17 cellular contexts compared by ENCODE assay signal in the genomic region with DNA sequence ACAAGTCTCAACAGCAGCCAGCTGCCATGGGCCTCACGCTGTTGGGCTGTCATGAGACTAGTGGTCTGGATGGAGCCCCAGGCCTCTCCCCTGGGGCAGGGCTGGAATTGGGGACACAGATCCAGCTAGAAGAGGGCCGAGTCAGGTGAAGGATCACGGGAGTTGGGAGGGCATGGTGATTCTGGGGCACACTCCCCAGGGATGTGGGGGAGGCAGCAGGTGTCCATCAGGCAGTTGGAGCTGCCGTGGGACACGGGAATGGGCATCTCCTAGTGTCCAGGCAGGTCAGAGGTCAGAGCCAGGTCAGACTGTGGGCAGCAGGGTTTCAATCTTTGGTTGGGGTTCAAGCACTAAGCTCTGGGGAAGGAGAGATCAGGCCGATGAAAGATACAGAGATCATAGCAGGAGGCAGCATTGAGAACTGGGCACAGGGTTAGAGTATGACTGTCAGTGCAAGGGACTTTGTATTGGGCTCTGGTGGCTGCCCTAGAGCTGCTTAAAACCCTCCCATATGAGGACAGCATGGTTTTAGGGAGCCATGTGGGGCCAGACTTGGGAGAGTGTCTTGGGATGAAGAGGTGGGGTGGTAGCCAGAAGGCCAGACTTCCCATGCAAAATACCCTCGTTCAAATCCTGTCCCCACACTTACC. TPM values are rescaled to one million over a fixed set of nuclear protein-coding genes. Genes with fewer than 3 reads are reported as not detected.
A peak's percentile ranks its signal among the peaks of the same experiment; 100 is the strongest.
DNase-seq lines count a peak whose midpoint lies in the region; ATAC-seq and TF ChIP-seq lines count a peak whose summit lies in the region.
"Had no signal": no experiment of that assay in that cellular context is flagged by ENCODE, and none has a peak within 500 bp of the region (broad histone marks: within the 10 kb centered on the region; RNA-seq: fewer than 3 reads in every experiment).

No MANE protein-coding gene starts in this region.

- TF ChIP-seq CTCF in brain (conservative IDR thresholded peaks at IDR 0.05), result no peak
- no peak for TF ChIP-seq CTCF in right atrium auricular region (IDR thresholded peaks at IDR 0.05)
- no peak for TF ChIP-seq CTCF in upper lobe of right lung (IDR thresholded peaks at IDR 0.05)

- H2BK15ac ChIP-seq in neuronal stem cell (ENCODE audit: low read length), result no peak overlapping the region

- DNase-seq in right atrium auricular region (ENCODE audit: low spot score), result no peak
- DNase-seq in neuronal stem cell (ENCODE audit: low spot score), result no peak
- no peak for DNase-seq in upper lobe of right lung
- no peak for DNase-seq in T-cell
- no peak for DNase-seq in GM19240 (ENCODE audit: insufficient read length, low spot score)
- no peak for DNase-seq in putamen (ENCODE audit: low spot score)
- DNase-seq: activated CD4-positive, alpha-beta T cell treated with anti-CD3 and anti-CD28 coated beads for 4 hours; DND-41; effector memory CD8-positive, alpha-beta T cell; SHP77 treated with DMSO at 0.1 percent for 48 hours; T-helper 9 cell had no signal

- H3K27me3 ChIP-seq in right atrium auricular region (no peaks in the 10 kb centered on the region), neuronal stem cell (ENCODE audit: control insufficient read depth in 3 of 3, insufficient read depth in 3 of 3, low read depth in 1 of 3, low read length in 3 of 3) (peaks cover 0 to 11% (median 0%) of the 10 kb centered on the region in 3 experiments), upper lobe of right lung (no peaks in the 10 kb centered on the region)
- H3K27me3 ChIP-seq: BLaER1 treated with 17β-estradiol and CSF1 and Interleukin-3, amounts not matched to agents 10 nM and 100 nM; cardiac muscle cell; gastroesophageal sphincter had no signal

- peak overlapping the region; percentile 75 for H2AFZ ChIP-seq in neuronal stem cell (ENCODE audit: low read length)

- no peak overlapping the region for H2AK5ac ChIP-seq in neuronal stem cell (ENCODE audit: low read depth, low read length)

- H4K91ac ChIP-seq in neuronal stem cell (ENCODE audit: low read depth, low read length, poor library complexity), result no peak overlapping the region

- H2BK12ac ChIP-seq in neuronal stem cell (ENCODE audit: low read length), result no peak overlapping the region

- POLR2A ChIA-PET in T-cell (lab: Charles Lee), result no interaction called here

- H3K27ac ChIP-seq in right atrium auricular region (peak overlapping the region; percentile 60 to 65), neuronal stem cell (replicated peaks; ENCODE audit: low read length) (no peak overlapping the region), upper lobe of right lung (peak overlapping the region; percentile 74)
- H3K27ac ChIP-seq: cardiac muscle cell had no signal

- ATAC-seq in upper lobe of right lung (no peak), T-cell (replicated peaks in 1 of 4) (no peak)
- ATAC-seq: activated naive CD4-positive, alpha-beta T cell treated with anti-CD3 and anti-CD28 coated beads, Interleukin-2, amount 50 U/mL, for 72 hours; effector memory CD8-positive, alpha-beta T cell; stimulated activated effector memory CD8-positive, alpha-beta T cell treated with anti-CD3 and anti-CD28 coated beads, Interleukin-12 subunit alpha, Interleukin-12 subunit beta, amount 100 ng/mL, for 72 hours had no signal

- H2BK5ac ChIP-seq in neuronal stem cell (ENCODE audit: low read length), result no peak overlapping the region

- H3K27ac Mint-ChIP-seq in brain (peak overlapping the region in 3 of 5 experiments; percentile 13 to 83 (median 48)), T-cell (no peak overlapping the region)
- H3K27ac Mint-ChIP-seq: activated naive CD4-positive, alpha-beta T cell treated with anti-CD3 and anti-CD28 coated beads, Interleukin-2, amount 50 U/mL, for 72 hours; stimulated activated effector memory CD8-positive, alpha-beta T cell treated with anti-CD3 and anti-CD28 coated beads, Interleukin-12 subunit alpha, Interleukin-12 subunit beta, amount 100 ng/mL, for 72 hours had no signal

- H3K36me3 ChIP-seq in right atrium auricular region (no peaks in the 10 kb centered on the region), neuronal stem cell (replicated peaks in 1 of 2; ENCODE audit: control insufficient read depth in 2 of 2, insufficient read depth in 2 of 2, low read length in 2 of 2) (no peaks in the 10 kb centered on the region), upper lobe of right lung (no peaks in the 10 kb centered on the region)
- H3K36me3 ChIP-seq: BLaER1 treated with 17β-estradiol and CSF1 and Interleukin-3, amounts not matched to agents 10 nM and 100 nM; cardiac muscle cell; gastroesophageal sphincter had no signal

- CTCF ChIA-PET in T-cell (lab: Charles Lee), result interaction anchor here (1.6 to 2.0 kb wide), 2 partner anchors 187 kb away, joined by 4 to 7 read pairs; no protein-coding TSS in a partner anchor

- no peak overlapping the region for H3K4me2 ChIP-seq in neuronal stem cell (ENCODE audit: insufficient read depth, low read length, poor library complexity, severe bottlenecking)

- no peak overlapping the region for H3K9ac ChIP-seq in neuronal stem cell (ENCODE audit: low read depth, low read length, poor library complexity)
- H3K9ac ChIP-seq: BLaER1 treated with 17β-estradiol and CSF1 and Interleukin-3, amounts not matched to agents 10 nM and 100 nM had no signal

- H3K14ac ChIP-seq in neuronal stem cell (ENCODE audit: low read length), result peak overlapping the region; percentile 67

- H3K9me3 Mint-ChIP-seq in brain (peaks cover 0 to 4% (median 0%) of the 10 kb centered on the region in 5 experiments), T-cell (no peaks in the 10 kb centered on the region)
- H3K9me3 Mint-ChIP-seq: activated naive CD4-positive, alpha-beta T cell treated with anti-CD3 and anti-CD28 coated beads, Interleukin-2, amount 50 U/mL, for 72 hours; effector memory CD8-positive, alpha-beta T cell; stimulated activated effector memory CD8-positive, alpha-beta T cell treated with anti-CD3 and anti-CD28 coated beads, Interleukin-12 subunit alpha, Interleukin-12 subunit beta, amount 100 ng/mL, for 72 hours had no signal

- no peak overlapping the region for H4K8ac ChIP-seq in neuronal stem cell (ENCODE audit: low read depth, low read length)

- peak overlapping the region; percentile 72 for H3K18ac ChIP-seq in neuronal stem cell (ENCODE audit: low read length)

- H3K9me3 ChIP-seq in right atrium auricular region (no peaks in the 10 kb centered on the region), neuronal stem cell (replicated peaks in 1 of 2; ENCODE audit: control insufficient read depth in 2 of 2, insufficient read depth in 1 of 2, low read depth in 1 of 2, low read length in 2 of 2) (no peaks in the 10 kb centered on the region), upper lobe of right lung (no peaks in the 10 kb centered on the region)
- H3K9me3 ChIP-seq: BLaER1 treated with 17β-estradiol and CSF1 and Interleukin-3, amounts not matched to agents 10 nM and 100 nM; gastroesophageal sphincter had no signal

- intact Hi-C loops in upper lobe of right lung (cut with DNase I), result no loop called here

- no peak overlapping the region for H3K4ac ChIP-seq in neuronal stem cell (ENCODE audit: low read length)

- H3K4me1 ChIP-seq in right atrium auricular region (peaks cover 0 to 22% of the 10 kb centered on the region in 2 donors), neuronal stem cell (ENCODE audit: control insufficient read depth in 2 of 2, insufficient read depth in 1 of 2, low read depth in 1 of 2, low read length in 2 of 2) (no peaks in the 10 kb centered on the region), upper lobe of right lung (no peaks in the 10 kb centered on the region)

- H3K36me3 Mint-ChIP-seq in brain (no peaks in the 10 kb centered on the region), T-cell (no peaks in the 10 kb centered on the region)
- H3K36me3 Mint-ChIP-seq: activated naive CD4-positive, alpha-beta T cell treated with anti-CD3 and anti-CD28 coated beads, Interleukin-2, amount 50 U/mL, for 72 hours; stimulated activated effector memory CD8-positive, alpha-beta T cell treated with anti-CD3 and anti-CD28 coated beads, Interleukin-12 subunit alpha, Interleukin-12 subunit beta, amount 100 ng/mL, for 72 hours had no signal

- H2BK120ac ChIP-seq in neuronal stem cell (ENCODE audit: low read depth, low read length), result no peak overlapping the region

- WGBS in neuronal stem cell (ENCODE audit: extremely low coverage in 2 of 2, insufficient read length in 2 of 2, insufficient replicate concordance in 1 of 2), 2 donors, result no CpG with 5 or more reads among the region's 7 CpGs

- H3K27me3 Mint-ChIP-seq in brain, result peaks cover 8% of the 10 kb centered on the region
- H3K27me3 Mint-ChIP-seq in T-cell, result no peaks in the 10 kb centered on the region
- H3K27me3 Mint-ChIP-seq: effector memory CD8-positive, alpha-beta T cell had no signal

- H3K23ac ChIP-seq in neuronal stem cell (ENCODE audit: low read depth, low read length, poor library complexity), result peak overlapping the region; percentile 53

- H3K4me3 Mint-ChIP-seq in brain (no peak overlapping the region), T-cell (no peak overlapping the region)
- H3K4me3 Mint-ChIP-seq: effector memory CD8-positive, alpha-beta T cell; stimulated activated effector memory CD8-positive, alpha-beta T cell treated with anti-CD3 and anti-CD28 coated beads, Interleukin-12 subunit alpha, Interleukin-12 subunit beta, amount 100 ng/mL, for 72 hours had no signal

- no peaks in the 10 kb centered on the region for H3K79me1 ChIP-seq in neuronal stem cell (ENCODE audit: low read depth, low read length)

- H3K4me3 ChIP-seq in right atrium auricular region (no peak overlapping the region), neuronal stem cell (ENCODE audit: low read length in 2 of 2) (no peak overlapping the region), upper lobe of right lung (peak overlapping the region; percentile 12)
- H3K4me3 ChIP-seq: BLaER1 treated with 17β-estradiol and CSF1 and Interleukin-3, amounts not matched to agents 10 nM and 100 nM; cardiac muscle cell had no signal

- H3K4me1 Mint-ChIP-seq in brain (peaks cover 7% of the 10 kb centered on the region), T-cell (no peaks in the 10 kb centered on the region)
- H3K4me1 Mint-ChIP-seq: stimulated activated effector memory CD8-positive, alpha-beta T cell treated with anti-CD3 and anti-CD28 coated beads, Interleukin-12 subunit alpha, Interleukin-12 subunit beta, amount 100 ng/mL, for 72 hours had no signal

RNA-seq across cellular contexts. Expression of gene ARHGEF37, which starts 59.2 kb away (rescaled TPM):
- polyA plus RNA-seq in brain (ENCODE audit: insufficient read depth, low read depth, low replicate concordance), result 12.7 TPM
- total RNA-seq in right atrium auricular region (10 to 100 TPM; 11.0 to 13.7 TPM), upper lobe of right lung (13.3 TPM), T-cell (1 to 10 TPM in 1 of 5 donors, under 1 TPM in 3, not detected in 1; 0.07 to 1.0 (median 0.59) TPM)
- 0.43 TPM for polyA plus RNA-seq in neuronal stem cell (2013, experiment 1 of 2)
- 0.51 TPM for polyA plus RNA-seq in neuronal stem cell (2013, experiment 2 of 2)

Comparison
In these comparisons a context has a peak if more than half of its experiments do, and no peak if none do; other contexts are left out.
1. H3K27ac Mint-ChIP-seq: peak in brain (3 of 5); none in T-cell (0 of 2).